In genomic region chr2:16625759-16626158, GRCh38 we compare ENCODE assay signal across 8 cellular contexts. TPM values are rescaled to one million over a fixed set of nuclear protein-coding genes. Genes with fewer than 3 reads are reported as not detected.
A peak's percentile ranks its signal among the peaks of the same experiment; 100 is the strongest.
DNase-seq lines count a peak whose midpoint lies in the region; ATAC-seq and FAIRE-seq lines count a peak whose summit lies in the region.

No MANE protein-coding gene starts in this region.

- peaks cover 0 to 8% (median 6%) of the 10 kb centered on the region in 3 donors for H3K36me3 ChIP-seq in skeletal muscle tissue (ENCODE audit: control insufficient read depth in 3 of 3, insufficient read depth in 3 of 3, low read length in 3 of 3)

- FAIRE-seq in GM19239 (lab: Jason Lieb, UNC): no peak

- H3K4me1 ChIP-seq in skeletal muscle tissue (ENCODE audit: control insufficient read depth in 3 of 3, insufficient read depth in 3 of 3, low read length in 3 of 3): peaks cover 39 to 72% (median 44%) of the 10 kb centered on the region in 3 donors

- no peak overlapping the region for H3K9ac ChIP-seq in skeletal muscle tissue (ENCODE audit: low read depth in 1 of 3, low read length in 3 of 3)

- no peak overlapping the region for H3K4me3 ChIP-seq in skeletal muscle tissue (ENCODE audit: low read length in 3 of 3)

- DNase-seq in GM19239 (ENCODE audit: insufficient read length, low spot score): peak; percentile 9
- no peak for DNase-seq in DMS79 (lab: John Stamatoyannopoulos, UW)
- DNase-seq in stimulated activated CD4-positive, alpha-beta T cell treated with anti-CD3 and anti-CD28 coated beads, Interleukin-1b, Interleukin-23, amount 100 ng/mL, for 48 hours: no peak
- no peak for DNase-seq in activated CD4-positive, CD25-positive, alpha-beta regulatory T cell (lab: John Stamatoyannopoulos, UW)
- DNase-seq in SHP77 (lab: John Stamatoyannopoulos, UW): no peak

- peak; percentile 53 for ATAC-seq in HG02943 (IDR thresholded peaks at IDR 0.05; ENCODE audit: low read depth, unreplicated experiment)

- peak overlapping the region; percentile 32 for H3K27ac ChIP-seq in angular gyrus (ENCODE audit: low read depth, low read length)
- peak overlapping the region; percentile 48 for H3K27ac ChIP-seq in skeletal muscle tissue (ENCODE audit: low read depth, low read length)

- no peaks in the 10 kb centered on the region for H3K9me3 ChIP-seq in skeletal muscle tissue (ENCODE audit: control insufficient read depth in 3 of 3, low read length in 3 of 3)

- H3K27me3 ChIP-seq in skeletal muscle tissue (ENCODE audit: control insufficient read depth in 3 of 3, insufficient read depth in 3 of 3, low read length in 3 of 3): no peaks in the 10 kb centered on the region

RNA-seq across cellular contexts. Expression of gene CYRIA, which starts 39.9 kb away (rescaled TPM):
- total RNA-seq in skeletal muscle tissue: 4.7 TPM
